Comparison of ENCODE assay signal across 16 cellular contexts in the genomic region with DNA sequence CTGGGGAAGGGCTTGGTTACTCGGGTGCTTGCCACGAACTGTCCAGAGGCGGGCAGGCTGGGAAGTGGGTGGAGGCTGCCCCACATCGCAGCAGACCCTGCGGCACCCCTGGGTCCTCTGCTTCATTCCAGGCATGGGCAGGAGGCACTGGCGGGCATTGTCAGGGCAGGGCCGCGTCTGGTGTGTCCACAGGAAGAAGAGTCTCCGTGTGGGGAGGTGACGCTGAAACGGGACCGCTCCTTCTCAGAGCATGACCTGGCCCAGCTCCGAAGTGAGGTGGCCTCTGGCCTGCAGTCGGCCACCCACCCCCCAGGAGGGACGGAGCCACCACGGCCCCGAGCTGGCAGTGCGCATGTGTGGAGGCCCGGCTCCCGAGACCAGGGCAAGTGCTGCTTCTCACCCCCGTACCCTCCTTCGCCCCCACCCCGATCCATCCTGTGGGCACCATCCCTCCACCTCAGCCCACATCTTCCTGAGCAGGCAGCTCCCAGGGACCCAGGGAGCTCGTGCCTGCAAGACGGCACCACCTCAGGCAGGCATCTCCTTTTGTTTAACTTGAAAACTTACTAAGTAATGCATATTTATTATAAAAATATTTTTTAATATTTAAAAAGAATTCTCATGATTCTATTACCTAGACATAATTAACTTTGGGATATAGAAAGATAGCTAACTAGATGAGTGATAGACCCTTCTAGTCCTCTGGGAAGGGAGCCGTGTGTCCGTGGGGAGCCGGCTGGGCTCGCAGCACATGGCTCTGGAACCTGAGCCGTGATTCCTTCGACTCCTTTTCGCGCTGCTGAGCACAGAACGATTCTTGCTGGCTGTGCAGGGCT. TPM values are rescaled to one million over a fixed set of nuclear protein-coding genes. Genes with fewer than 3 reads are reported as not detected.
DNase-seq lines count a peak whose midpoint lies in the region; ATAC-seq and TF ChIP-seq lines count a peak whose summit lies in the region.
"Had no signal": no experiment of that assay in that cellular context is flagged by ENCODE, and none has a peak within 500 bp of the region (broad histone marks: within the 10 kb centered on the region; RNA-seq: fewer than 3 reads in every experiment).

No MANE protein-coding gene starts in this region.

- WGBS in heart right ventricle, 2 donors, result 88 to 89% methylated on average over 34 of the region's 34 CpGs

- H3K4me3 Mint-ChIP-seq in stimulated activated naive B cell treated with anti-CD40 and anti-IgM and Interleukin-4, amounts not matched to agents 10 μg/mL and 1 μg/mL and 100 μg/mL, for 72 hours, result no peak overlapping the region
- H3K4me3 Mint-ChIP-seq: CD4-positive, alpha-beta T cell had no signal

- H3K4me1 Mint-ChIP-seq in stimulated activated naive B cell treated with anti-CD40 and anti-IgM and Interleukin-4, amounts not matched to agents 10 μg/mL and 1 μg/mL and 100 μg/mL, for 72 hours, result peaks cover 18 to 27% of the 10 kb centered on the region in 2 donors

- peak; percentile 16 for DNase-seq in Right ventricle myocardium inferior (ENCODE audit: missing footprints)
- DNase-seq in heart right ventricle, result no peak
- peak; percentile 73 for DNase-seq in left kidney (ENCODE audit: low read depth, low spot score)
- no peak for DNase-seq in stimulated activated naive B cell treated with anti-CD40 and anti-IgM and Interleukin-4, amounts not matched to agents 10 μg/mL and 1 μg/mL and 100 μg/mL, for 72 hours
- no peak for DNase-seq in stimulated activated naive CD4-positive, alpha-beta T cell (lab: John Stamatoyannopoulos, UW)
- DNase-seq in hepatic stellate cell (ENCODE audit: low spot score), result no peak
- no peak for DNase-seq in colonic mucosa
- DNase-seq: AML-193; CD4-positive, alpha-beta T cell; GM23248 had no signal

- peak overlapping the region; percentile 37 for H3K27ac Mint-ChIP-seq in stimulated activated naive B cell treated with anti-CD40 and anti-IgM and Interleukin-4, amounts not matched to agents 10 μg/mL and 1 μg/mL and 100 μg/mL, for 72 hours
- H3K27ac Mint-ChIP-seq: CD4-positive, alpha-beta T cell; IgD-negative memory B cell had no signal

- H3K36me3 ChIP-seq in heart right ventricle (no peaks in the 10 kb centered on the region), colonic mucosa (peaks cover 6% of the 10 kb centered on the region)

- H3K4me3 ChIP-seq in heart right ventricle (no peak overlapping the region), colonic mucosa (no peak overlapping the region)
- H3K4me3 ChIP-seq: A549, GM23248 had no signal

- no peak for TF ChIP-seq CTCF in heart right ventricle (IDR thresholded peaks at IDR 0.05)
- TF ChIP-seq CTCF in colonic mucosa (IDR thresholded peaks at IDR 0.05), result no peak

- H3K9me3 Mint-ChIP-seq in stimulated activated naive B cell treated with anti-CD40 and anti-IgM and Interleukin-4, amounts not matched to agents 10 μg/mL and 1 μg/mL and 100 μg/mL, for 72 hours, result no peaks in the 10 kb centered on the region
- H3K9me3 Mint-ChIP-seq: CD4-positive, alpha-beta T cell; IgD-negative memory B cell had no signal

- no peak overlapping the region for H3K27ac ChIP-seq in heart right ventricle
- no peak overlapping the region for H3K27ac ChIP-seq in colonic mucosa
- H3K27ac ChIP-seq: 22Rv1, A549, C4-2B, GM23248 had no signal

- peaks cover 0 to 1% of the 10 kb centered on the region in 2 donors for H3K36me3 Mint-ChIP-seq in stimulated activated naive B cell treated with anti-CD40 and anti-IgM and Interleukin-4, amounts not matched to agents 10 μg/mL and 1 μg/mL and 100 μg/mL, for 72 hours
- H3K36me3 Mint-ChIP-seq: IgD-negative memory B cell had no signal

- intact Hi-C loops in Right ventricle myocardium inferior (cut with DNase I) (no loop called here), heart right ventricle (cut with DNase I) (loop anchor here in 2 of 10 donors (10.0 kb wide), 2 partner anchors 104 to 154 kb away; a partner anchor contains a TSS), colonic mucosa (cut with DNase I) (no loop called here)

- H3K4me1 ChIP-seq in heart right ventricle (peaks cover 0 to 20% (median 12%) of the 10 kb centered on the region in 9 donors), colonic mucosa (peaks cover 8% of the 10 kb centered on the region)

- H3K27me3 ChIP-seq in heart right ventricle (no peaks in the 10 kb centered on the region), colonic mucosa (no peaks in the 10 kb centered on the region)

- no peaks in the 10 kb centered on the region for H3K9me3 ChIP-seq in heart right ventricle
- no peaks in the 10 kb centered on the region for H3K9me3 ChIP-seq in colonic mucosa
- H3K9me3 ChIP-seq: A549, Caco-2 had no signal

- H3K27me3 Mint-ChIP-seq in stimulated activated naive B cell treated with anti-CD40 and anti-IgM and Interleukin-4, amounts not matched to agents 10 μg/mL and 1 μg/mL and 100 μg/mL, for 72 hours, result peaks cover 0 to 8% of the 10 kb centered on the region in 2 donors
- H3K27me3 Mint-ChIP-seq: CD4-positive, alpha-beta T cell had no signal

- H3K9ac ChIP-seq in colonic mucosa (ENCODE audit: low read depth in 2 of 2, low read length in 2 of 2), result no peak overlapping the region
- H3K9ac ChIP-seq: GM23248 had no signal

- ATAC-seq in Right ventricle myocardium inferior, result no peak
- ATAC-seq in heart right ventricle, result no peak
- ATAC-seq in stimulated activated naive B cell treated with anti-CD40 and anti-IgM and Interleukin-4, amounts not matched to agents 10 μg/mL and 1 μg/mL and 100 μg/mL, for 72 hours (replicated peaks), result no peak
- ATAC-seq: A549, HCT116 had no signal

RNA-seq across cellular contexts. Expression of a gene that starts 14.2 kb away (rescaled TPM):
- 82.2 TPM for total RNA-seq in Right ventricle myocardium inferior
- total RNA-seq in heart right ventricle, result 100 to 1,000 TPM in 3 of 10 donors, 10 to 100 TPM in 7; 77.5 to 112 (median 94.8) TPM
- 100 to 1,000 TPM in 1 of 2 donors, 10 to 100 TPM in 1; 88.3 to 101 TPM for polyA plus RNA-seq in heart right ventricle
- total RNA-seq in colonic mucosa, result 100 to 1,000 TPM; 164 to 165 TPM

RNA-seq across cellular contexts. Expression of a gene that starts 30.9 kb away (rescaled TPM):
- total RNA-seq in Right ventricle myocardium inferior (0.54 TPM), heart right ventricle (1 to 10 TPM in 6 of 10 donors, under 1 TPM in 4; 0.46 to 1.9 (median 1.2) TPM), colonic mucosa (10 to 100 TPM; 51.7 to 80.5 TPM)
- 1 to 10 TPM in 1 of 2 donors, under 1 TPM in 1; 0.52 to 1.5 TPM for polyA plus RNA-seq in heart right ventricle

RNA-seq across cellular contexts. Expression of a gene that starts 42.7 kb away (rescaled TPM):
- total RNA-seq in Right ventricle myocardium inferior, result 2.8 TPM
- total RNA-seq in heart right ventricle, result 100 to 1,000 TPM in 1 of 10 donors, 1 to 10 TPM in 9; 1.0 to 101 (median 2.0) TPM
- 1 to 10 TPM; 2.8 to 4.0 TPM for polyA plus RNA-seq in heart right ventricle
- 10 to 100 TPM; 17.8 to 91.5 TPM for total RNA-seq in colonic mucosa

RNA-seq across cellular contexts. Expression of a gene that starts 59.5 kb away (rescaled TPM):
- total RNA-seq in Right ventricle myocardium inferior (1.5 TPM), heart right ventricle (1 to 10 TPM in 6 of 10 donors, under 1 TPM in 4; 0.64 to 2.0 (median 1.3) TPM), colonic mucosa (1 to 10 TPM; 1.6 to 3.4 TPM)
- 1 to 10 TPM; 1.6 to 4.5 TPM for polyA plus RNA-seq in heart right ventricle

Comparison
In these comparisons a context has a peak if more than half of its experiments do, and no peak if none do; other contexts are left out.
1. DNase-seq: peak in Right ventricle myocardium inferior (single experiment) and left kidney (single experiment); none in heart right ventricle (0 of 2), stimulated activated naive B cell treated with anti-CD40 and anti-IgM and Interleukin-4, amounts not matched to agents 10 μg/mL and 1 μg/mL and 100 μg/mL, for 72 hours (single experiment), stimulated activated naive CD4-positive, alpha-beta T cell (0 of 6), hepatic stellate cell (single experiment) and colonic mucosa (single experiment).
2. RNA of a gene that starts 30.9 kb away (total RNA-seq): 51.7 to 80.5 TPM in colonic mucosa; 0.46 to 1.9 TPM in heart right ventricle and 0.54 TPM in Right ventricle myocardium inferior (single experiment); every median in the first group is over 10 times any median in the second.